ENCODE assay signal across 25 cellular contexts in the genomic region with DNA sequence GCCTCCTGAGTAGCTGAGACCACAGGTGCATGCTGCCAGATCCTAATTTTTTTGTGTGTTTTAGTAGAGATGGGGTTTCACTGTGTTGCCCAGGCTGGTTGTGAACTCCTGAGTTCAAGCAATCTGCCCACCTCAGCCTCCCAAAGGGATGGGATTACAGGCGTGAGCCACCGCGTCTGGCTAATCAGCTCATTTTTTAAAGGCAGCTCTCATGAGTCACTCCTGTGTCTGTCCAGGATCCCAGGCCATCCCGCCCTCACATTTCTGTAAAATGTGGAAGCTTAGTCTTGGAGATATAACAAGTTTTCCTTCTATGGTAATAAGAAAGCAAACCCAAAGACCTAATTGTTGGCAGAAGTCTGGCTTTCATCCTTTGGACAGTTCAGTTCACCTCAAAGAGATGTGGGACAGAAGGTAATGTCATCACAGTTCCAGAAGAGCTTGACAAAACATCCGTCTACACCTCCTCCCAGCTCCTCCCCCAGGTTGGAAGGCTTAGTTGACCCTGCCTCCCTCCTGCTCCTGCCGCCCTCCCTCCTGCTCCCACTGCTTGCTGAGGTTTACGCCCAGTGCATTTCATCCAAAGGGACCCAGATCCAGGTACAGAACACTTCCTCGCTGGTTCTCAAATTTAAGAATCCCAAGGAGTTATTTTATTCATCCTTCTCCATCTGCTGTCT. TPM values are rescaled to one million over a fixed set of nuclear protein-coding genes. Genes with fewer than 3 reads are reported as not detected.
DNase-seq lines count a peak whose midpoint lies in the region; ATAC-seq, FAIRE-seq and TF ChIP-seq lines count a peak whose summit lies in the region.
"Had no signal": no experiment of that assay in that cellular context is flagged by ENCODE, and none has a peak within 500 bp of the region (broad histone marks: within the 10 kb centered on the region; RNA-seq: fewer than 3 reads in every experiment).

No MANE protein-coding gene starts in this region.

- no peak overlapping the region for H3K27ac Mint-ChIP-seq in WTC11

- DNase-seq in DMS53 (lab: John Stamatoyannopoulos, UW): peak; percentile 18
- DNase-seq in DMS53 treated with DMSO at 0.1 percent for 48 hours (lab: John Stamatoyannopoulos, UW; ENCODE audit: unreplicated experiment): no peak
- no peak for DNase-seq in WTC11 (ENCODE audit: low spot score)
- DNase-seq in islet precursor cell: peak; percentile 87
- DNase-seq in RCC 7860 (ENCODE audit: low spot score): no peak
- DNase-seq in dorsolateral prefrontal cortex: no peak
- DNase-seq in NCI-H1930 (lab: John Stamatoyannopoulos, UW): no peak
- DNase-seq: GDM1, Karpas-422, NCI-H1092, NCI-H1417 treated with DMSO at 0.1 percent for 48 hours, NCI-H1694 treated with DMSO at 0.1 percent for 48 hours, NCI-H2081 treated with DMSO at 0.1 percent for 48 hours, NCI-H2171, NCI-H226, NCI-H510A, PC-3, Right ventricle myocardium superior, RPMI8226 had no signal

- ATAC-seq in WTC11: 0 out of 2 replicates have a peak, but pooled peaks have one; percentile 24
- no peak for ATAC-seq in HG03565 (IDR thresholded peaks at IDR 0.05; ENCODE audit: unreplicated experiment)
- ATAC-seq: GM12878, HCT116, HepG2, PC-3 had no signal

- peaks cover 14% of the 10 kb centered on the region for H3K27me3 Mint-ChIP-seq in WTC11 (ENCODE audit: low read depth)

- POLR2A ChIA-PET in WTC11 (lab: Charles Lee): interaction anchor here (0.5 kb wide), 1 partner anchor 22 kb away, joined by 3 read pairs; no protein-coding TSS in a partner anchor

- intact Hi-C loops in dorsolateral prefrontal cortex (cut with DNase I): no loop called here

- no peak for FAIRE-seq in RCC 7860 (lab: Jason Lieb, UNC)
- FAIRE-seq: GM12878, HepG2 had no signal

- peaks cover 10% of the 10 kb centered on the region for H3K4me1 Mint-ChIP-seq in WTC11

- H3K4me3 Mint-ChIP-seq in WTC11: no peak overlapping the region

- H3K36me3 Mint-ChIP-seq in WTC11: no peaks in the 10 kb centered on the region

- no peak overlapping the region for H3K27ac ChIP-seq in dorsolateral prefrontal cortex
- H3K27ac ChIP-seq: 22Rv1, SJSA1 had no signal

- H3K27me3 ChIP-seq in dorsolateral prefrontal cortex: peaks cover 0 to 66% (median 29%) of the 10 kb centered on the region in 45 donors
- H3K27me3 ChIP-seq: SJSA1 had no signal

- H3K9me3 Mint-ChIP-seq in WTC11: no peaks in the 10 kb centered on the region

- CTCF ChIA-PET in WTC11 (lab: Charles Lee): interaction anchor here (1.1 kb wide), 1 partner anchor 261 kb away, joined by 4 read pairs; no protein-coding TSS in a partner anchor

- H3K4me3 ChIP-seq in dorsolateral prefrontal cortex: no peak overlapping the region
- H3K4me3 ChIP-seq: GM12878, SJSA1 had no signal

- no peak for TF ChIP-seq CTCF in WTC11 (IDR thresholded peaks at IDR 0.05)
- TF ChIP-seq CTCF in dorsolateral prefrontal cortex (IDR thresholded peaks at IDR 0.05 in 54 of 56, conservative IDR thresholded peaks at IDR 0.05 in 2 of 56; ENCODE audit: low read depth in 1 of 56, partially characterized antibody in 56 of 56): no peak

TF ChIP-seq in WTC11, 78 proteins besides CTCF, POLR2A, EP300 and RAD21:
- TF ChIP-seq NFATC4 (CRISPR knock-in tag; IDR thresholded peaks at IDR 0.05) (no peak), CREM (CRISPR knock-in tag; IDR thresholded peaks at IDR 0.05) (no peak)
TF ChIP-seq in WTC11: peak in this region for 0.

RNA-seq across cellular contexts. Expression of a gene that starts 6.4 kb away (rescaled TPM):
- total RNA-seq in WTC11 (2021) (0.11 to 0.20 TPM in 2 of 3 replicates, not detected in the other), dorsolateral prefrontal cortex (1 to 10 TPM in 103 of 120 experiments, under 1 TPM in 17; 0.25 to 5.9 (median 1.6) TPM)
- total RNA-seq: GM12878, HepG2, PC-3, Right ventricle myocardium superior, SJSA1 had no signal

Comparison
In these comparisons a context has a peak if more than half of its experiments do, and no peak if none do; other contexts are left out.
1. DNase-seq: peak in DMS53 (single experiment) and islet precursor cell (single experiment); none in DMS53 treated with DMSO at 0.1 percent for 48 hours (single experiment), WTC11 (single experiment), RCC 7860 (single experiment), dorsolateral prefrontal cortex (0 of 10) and NCI-H1930 (0 of 2).